Comparison of ENCODE assay signal across 1 cellular context in genomic region chrX:54978448-54978847, GRCh38.
A peak's percentile ranks its signal among the peaks of the same experiment; 100 is the strongest.
TF ChIP-seq lines count a peak whose summit lies in the region.

No MANE protein-coding gene starts in this region.

TF ChIP-seq in HepG2, 621 proteins besides CTCF, POLR2A, EP300 and RAD21:
- TF ChIP-seq ARID3A (IDR thresholded peaks at IDR 0.05; ENCODE audit: low read depth, low read length): peak; percentile 61; the same call in 1 of the 2 replicates
- no peak for TF ChIP-seq SNAI1 (CRISPR knock-in tag; IDR thresholded peaks at IDR 0.05; ENCODE audit: borderline replicate concordance)
